Comparison of ENCODE assay signal across 20 cellular contexts in genomic region chr2:179584760-179585159, GRCh38.
DNase-seq lines count a peak whose midpoint lies in the region; ATAC-seq, FAIRE-seq and TF ChIP-seq lines count a peak whose summit lies in the region.
"Had no signal": no experiment of that assay in that cellular context is flagged by ENCODE, and none has a peak within 500 bp of the region (broad histone marks: within the 10 kb centered on the region; RNA-seq: fewer than 3 reads in every experiment).

No MANE protein-coding gene starts in this region.

- H3K36me3 Mint-ChIP-seq in activated naive CD8-positive, alpha-beta T cell treated with anti-CD3 and anti-CD28 coated beads, Interleukin-2, amount 50 U/mL, for 24 hours (ENCODE audit: low read depth), result no peaks in the 10 kb centered on the region
- no peaks in the 10 kb centered on the region for H3K36me3 Mint-ChIP-seq in activated naive CD8-positive, alpha-beta T cell treated with anti-CD3 and anti-CD28 coated beads for 36 hours
- H3K36me3 Mint-ChIP-seq: CD4-positive, CD25-positive, alpha-beta regulatory T cell had no signal

- H3K79me2 ChIP-seq in HepG2 (ENCODE audit: insufficient read depth, low read length), result no peaks in the 10 kb centered on the region

- no peaks in the 10 kb centered on the region for H3K79me1 ChIP-seq in IMR-90 (ENCODE audit: low read depth in 1 of 2, low read length in 2 of 2)

- no peak overlapping the region for H2BK20ac ChIP-seq in IMR-90 (ENCODE audit: low read depth, low read length)

- H3K23ac ChIP-seq in IMR-90 (ENCODE audit: low read depth, low read length), result no peak overlapping the region

- H4K91ac ChIP-seq in IMR-90 (ENCODE audit: insufficient read depth, low read depth, low read length), result no peak overlapping the region

- H4K8ac ChIP-seq in IMR-90 (ENCODE audit: low read depth in 2 of 2, low read length in 2 of 2), result no peak overlapping the region

- H3K4me1 Mint-ChIP-seq in activated naive CD8-positive, alpha-beta T cell treated with anti-CD3 and anti-CD28 coated beads, Interleukin-2, amount 50 U/mL, for 24 hours, result no peaks in the 10 kb centered on the region
- H3K4me1 Mint-ChIP-seq in activated naive CD8-positive, alpha-beta T cell treated with anti-CD3 and anti-CD28 coated beads for 36 hours, result no peaks in the 10 kb centered on the region
- H3K4me1 Mint-ChIP-seq: CD4-positive, CD25-positive, alpha-beta regulatory T cell had no signal

- CTCF ChIA-PET in IMR-90 (lab: Yijun Ruan, JAX) (no interaction called here), HepG2 (lab: Yijun Ruan, JAX; ENCODE audit: low intra/inter-chr PET ratio, low total read pairs) (no interaction called here)

- TF ChIP-seq EP300 in HepG2 (IDR thresholded peaks at IDR 0.05; ENCODE audit: low read depth in 2 of 2, low read length in 2 of 2) (no peak), HepG2 (CRISPR knock-in tag; IDR thresholded peaks at IDR 0.05; ENCODE audit: borderline replicate concordance) (no peak)

- TF ChIP-seq POLR2A in IMR-90 (IDR thresholded peaks at IDR 0.05; ENCODE audit: low read depth, low read length) (no peak), HepG2 (IDR thresholded peaks at IDR 0.05; ENCODE audit: insufficient read depth in 1 of 2, low read depth in 2 of 2, low read length in 2 of 2) (no peak), gastrocnemius medialis (IDR thresholded peaks at IDR 0.05) (no peak), lower leg skin (IDR thresholded peaks at IDR 0.05) (no peak)

- H3K9me1 ChIP-seq in IMR-90 (ENCODE audit: insufficient read depth, low read length), result peaks cover 2% of the 10 kb centered on the region; the same call in 1 of the 2 replicates

- H4K20me1 ChIP-seq in IMR-90 (ENCODE audit: insufficient read depth, low read length) (no peaks in the 10 kb centered on the region), HepG2 (ENCODE audit: insufficient read depth, low read length) (no peaks in the 10 kb centered on the region)

- no peak for DNase-seq in activated naive CD8-positive, alpha-beta T cell treated with anti-CD3 and anti-CD28 coated beads, Interleukin-2, amount 50 U/mL, for 24 hours
- DNase-seq in activated naive CD8-positive, alpha-beta T cell treated with anti-CD3 and anti-CD28 coated beads for 36 hours, result no peak
- DNase-seq in IMR-90, result no peak
- DNase-seq in HepG2 (ENCODE audit: low spot score), result no peak
- DNase-seq in gastrocnemius medialis, result peak in 1 of 2 donors; percentile 34
- no peak for DNase-seq in GM13976 (ENCODE audit: low spot score)
- no peak for DNase-seq in lower leg skin (ENCODE audit: low spot score in 2 of 2)
- DNase-seq in KBM-7, result no peak
- DNase-seq: BE2C; C1 segment of cervical spinal cord; CD4-positive, CD25-positive, alpha-beta regulatory T cell; DMS153; DND-41; EL; HCEC 1CT had no signal

- H3K9me3 ChIP-seq in IMR-90 (ENCODE audit: control insufficient read depth, insufficient read depth, low read length) (no peaks in the 10 kb centered on the region), HepG2 (ENCODE audit: low read length) (no peaks in the 10 kb centered on the region), gastrocnemius medialis (no peaks in the 10 kb centered on the region)
- H3K9me3 ChIP-seq: BE2C had no signal

- H3K4ac ChIP-seq in IMR-90 (ENCODE audit: low read depth, low read length), result no peak overlapping the region

- dilution Hi-C loops in IMR-90 (cut with HindIII; ENCODE audit: low sequenced_read_pairs, unreplicated experiment), result no loop called here

- H3K18ac ChIP-seq in IMR-90 (ENCODE audit: low read depth, low read length), result no peak overlapping the region; the same call in 1 of the 2 replicates

- no peak for FAIRE-seq in HepG2 (lab: Jason Lieb, UNC)
- FAIRE-seq: GM12878, GM19239, H54, K562 had no signal

- no peaks in the 10 kb centered on the region for H3K27me3 ChIP-seq in IMR-90 (ENCODE audit: control insufficient read depth, insufficient read depth, low read length)
- no peaks in the 10 kb centered on the region for H3K27me3 ChIP-seq in HepG2 (ENCODE audit: control insufficient read depth in 1 of 2, insufficient read depth in 2 of 2, low read length in 2 of 2)
- H3K27me3 ChIP-seq in gastrocnemius medialis, result no peaks in the 10 kb centered on the region
- H3K27me3 ChIP-seq: BE2C had no signal

- no peak overlapping the region for H3K9ac ChIP-seq in IMR-90 (ENCODE audit: low read depth, low read length)
- no peak overlapping the region for H3K9ac ChIP-seq in HepG2 (ENCODE audit: insufficient read depth, low read depth, low read length)

- no peak overlapping the region for H4K5ac ChIP-seq in IMR-90 (ENCODE audit: low read depth, low read length)

- H3K36me3 ChIP-seq in IMR-90 (ENCODE audit: control insufficient read depth, insufficient read depth, low read length) (no peaks in the 10 kb centered on the region), HepG2 (replicated peaks in 1 of 2; ENCODE audit: control insufficient read depth in 1 of 2, insufficient read depth in 2 of 2, low read length in 2 of 2) (no peaks in the 10 kb centered on the region), gastrocnemius medialis (no peaks in the 10 kb centered on the region)
- H3K36me3 ChIP-seq: BE2C had no signal

- BruUV-seq in IMR-90 (replicated peaks; lab: Mats Ljungman, UMichigan) (no TSS peak), HepG2 (replicated peaks; lab: Mats Ljungman, UMichigan) (no TSS peak)

- no peak overlapping the region; the same call in 2 of the 3 replicates for H2BK15ac ChIP-seq in IMR-90 (ENCODE audit: low read depth, low read length)

- H3K56ac ChIP-seq in IMR-90 (ENCODE audit: extremely low read depth, insufficient read depth, low read length), result no peak overlapping the region

- H3K27ac Mint-ChIP-seq in activated naive CD8-positive, alpha-beta T cell treated with anti-CD3 and anti-CD28 coated beads, Interleukin-2, amount 50 U/mL, for 24 hours, result no peak overlapping the region
- no peak overlapping the region for H3K27ac Mint-ChIP-seq in activated naive CD8-positive, alpha-beta T cell treated with anti-CD3 and anti-CD28 coated beads for 36 hours
- H3K27ac Mint-ChIP-seq: CD4-positive, CD25-positive, alpha-beta regulatory T cell; GM23338 had no signal

- H3K14ac ChIP-seq in IMR-90 (replicated peaks; ENCODE audit: low read depth, low read length), result no peak overlapping the region

- no peak overlapping the region for H2AK5ac ChIP-seq in IMR-90 (ENCODE audit: low read depth, low read length)

- H3K9me3 Mint-ChIP-seq in activated naive CD8-positive, alpha-beta T cell treated with anti-CD3 and anti-CD28 coated beads, Interleukin-2, amount 50 U/mL, for 24 hours, result no peaks in the 10 kb centered on the region
- H3K9me3 Mint-ChIP-seq in activated naive CD8-positive, alpha-beta T cell treated with anti-CD3 and anti-CD28 coated beads for 36 hours, result no peaks in the 10 kb centered on the region
- H3K9me3 Mint-ChIP-seq: CD4-positive, CD25-positive, alpha-beta regulatory T cell; GM23338 had no signal

- H3K4me1 ChIP-seq in IMR-90 (ENCODE audit: control insufficient read depth, insufficient read depth, low read length) (peaks cover 8% of the 10 kb centered on the region), HepG2 (ENCODE audit: insufficient read depth, low read length) (peaks cover 32% of the 10 kb centered on the region), gastrocnemius medialis (peaks cover 21 to 27% of the 10 kb centered on the region in 2 donors)
- H3K4me1 ChIP-seq: BE2C had no signal

- TF ChIP-seq CTCF in IMR-90 (conservative IDR thresholded peaks at IDR 0.05; ENCODE audit: low read depth, low read length) (no peak), HepG2 (CRISPR knock-in tag; IDR thresholded peaks at IDR 0.05) (no peak), gastrocnemius medialis (IDR thresholded peaks at IDR 0.05 in 4 of 5, conservative IDR thresholded peaks at IDR 0.05 in 1 of 5) (no peak), GM13976 (IDR thresholded peaks at IDR 0.05; ENCODE audit: borderline replicate concordance, control extremely low read depth, extremely low read depth, insufficient read depth, missing control alignments) (no peak), lower leg skin (IDR thresholded peaks at IDR 0.05) (no peak)

- H3K27ac ChIP-seq in IMR-90 (ENCODE audit: insufficient read depth, low read length) (no peak overlapping the region), HepG2 (ENCODE audit: extremely low read length, insufficient read depth, low read length) (no peak overlapping the region), gastrocnemius medialis (peak overlapping the region; percentile 52 to 76 (median 71))

- H2AK9ac ChIP-seq in IMR-90 (replicated peaks; ENCODE audit: low read depth, low read length, poor library complexity), result no peak overlapping the region

- no peak overlapping the region for H3K4me3 ChIP-seq in IMR-90 (ENCODE audit: insufficient read depth, low read depth, low read length)
- no peak overlapping the region for H3K4me3 ChIP-seq in HepG2 (replicated peaks in 1 of 3; ENCODE audit: insufficient read depth in 1 of 3, low read depth in 2 of 3, low read length in 3 of 3)
- H3K4me3 ChIP-seq in gastrocnemius medialis, result no peak overlapping the region
- no peak overlapping the region for H3K4me3 ChIP-seq in lower leg skin (ENCODE audit: low read depth, poor library complexity, severe bottlenecking)
- H3K4me3 ChIP-seq: GM12878, GM23338, K562 had no signal

- H3K27me3 Mint-ChIP-seq in activated naive CD8-positive, alpha-beta T cell treated with anti-CD3 and anti-CD28 coated beads, Interleukin-2, amount 50 U/mL, for 24 hours, result no peaks in the 10 kb centered on the region
- H3K27me3 Mint-ChIP-seq in activated naive CD8-positive, alpha-beta T cell treated with anti-CD3 and anti-CD28 coated beads for 36 hours, result no peaks in the 10 kb centered on the region
- H3K27me3 Mint-ChIP-seq: CD4-positive, CD25-positive, alpha-beta regulatory T cell had no signal

- intact Hi-C loops in IMR-90 (cut with micrococcal nuclease), result no loop called here
- intact Hi-C loops in HepG2 (cut with micrococcal nuclease; ENCODE audit: unreplicated experiment), result no loop called here
- intact Hi-C loops in gastrocnemius medialis (cut with DNase I; ENCODE audit: low total_unique reads), result no loop called here
- intact Hi-C loops in lower leg skin (cut with DNase I; ENCODE audit: low total_unique reads), result no loop called here

- POLR2A ChIA-PET in IMR-90 (lab: Charles Lee; ENCODE audit: unreplicated experiment), result no interaction called here
- POLR2A ChIA-PET in HepG2 (lab: Yijun Ruan, JAX), result no interaction called here

- H2BK5ac ChIP-seq in IMR-90 (ENCODE audit: low read depth, low read length, poor library complexity, severe bottlenecking), result peak overlapping the region; percentile 26

- H3K4me2 ChIP-seq in IMR-90 (ENCODE audit: low read depth, low read length) (no peak overlapping the region), HepG2 (ENCODE audit: low read depth, low read length) (no peak overlapping the region)
- H3K4me2 ChIP-seq: GM23338 had no signal

- in situ Hi-C loops in IMR-90 (cut with MboI; ENCODE audit: low sequenced_read_pairs) (no loop called here), HepG2 (cut with HindIII; ENCODE audit: extremely low pct_ligation_motif_present, low pct_unique_long_range_greater_than_20kb) (loop anchor here (10.0 kb wide), 1 partner anchor 160 kb away; no protein-coding TSS in a partner anchor), gastrocnemius medialis (cut with MboI; ENCODE audit: low sequenced_read_pairs in 4 of 4) (no loop called here), GM13976 (cut with MboI; ENCODE audit: low sequenced_read_pairs, unreplicated experiment) (no loop called here), KBM-7 (cut with MboI; ENCODE audit: low pct_unique_long_range_greater_than_20kb, low sequenced_read_pairs) (no loop called here)

- ATAC-seq in activated naive CD8-positive, alpha-beta T cell treated with anti-CD3 and anti-CD28 coated beads, Interleukin-2, amount 50 U/mL, for 24 hours, result peak; percentile 36
- ATAC-seq in IMR-90 (ENCODE audit: low read depth) (no peak), HepG2 (no peak), gastrocnemius medialis (peak; percentile 50 to 81)
- ATAC-seq: GM12878, GM23338, K562 had no signal

- TF ChIP-seq RAD21 in IMR-90 (IDR thresholded peaks at IDR 0.05; ENCODE audit: low read length), result no peak
- no peak for TF ChIP-seq RAD21 in HepG2 (CRISPR knock-in tag; IDR thresholded peaks at IDR 0.05)

- H2AFZ ChIP-seq in IMR-90 (replicated peaks; ENCODE audit: low read length, poor library complexity), result no peak overlapping the region
- H2AFZ ChIP-seq in HepG2 (ENCODE audit: low read length), result no peak overlapping the region
- H2AFZ ChIP-seq: GM23338 had no signal

- H2BK120ac ChIP-seq in IMR-90 (ENCODE audit: low read depth, low read length), result no peak overlapping the region

- no peak overlapping the region for H3K4me3 Mint-ChIP-seq in activated naive CD8-positive, alpha-beta T cell treated with anti-CD3 and anti-CD28 coated beads, Interleukin-2, amount 50 U/mL, for 24 hours
- no peak overlapping the region for H3K4me3 Mint-ChIP-seq in activated naive CD8-positive, alpha-beta T cell treated with anti-CD3 and anti-CD28 coated beads for 36 hours
- H3K4me3 Mint-ChIP-seq: CD4-positive, CD25-positive, alpha-beta regulatory T cell; GM23338 had no signal

Comparison
In these comparisons a context has a peak if more than half of its experiments do, and no peak if none do; other contexts are left out.
1. ATAC-seq: peak in activated naive CD8-positive, alpha-beta T cell treated with anti-CD3 and anti-CD28 coated beads, Interleukin-2, amount 50 U/mL, for 24 hours (single experiment) and gastrocnemius medialis (2 of 2); none in IMR-90 (single experiment) and HepG2 (single experiment).
2. H3K27ac ChIP-seq: peak in gastrocnemius medialis (4 of 4); none in IMR-90 (single experiment) and HepG2 (single experiment).